21 cellular contexts compared by ENCODE assay signal in genomic region chr11:134231958-134232674, GRCh38. TPM values are rescaled to one million over a fixed set of nuclear protein-coding genes. Genes with fewer than 3 reads are reported as not detected.
A peak's percentile ranks its signal among the peaks of the same experiment; 100 is the strongest.
DNase-seq lines count a peak whose midpoint lies in the region; ATAC-seq, FAIRE-seq and TF ChIP-seq lines count a peak whose summit lies in the region.
"Had no signal": no experiment of that assay in that cellular context is flagged by ENCODE, and none has a peak within 500 bp of the region (broad histone marks: within the 10 kb centered on the region; RNA-seq: fewer than 3 reads in every experiment).

No MANE protein-coding gene starts in this region.

- H3K9me1 ChIP-seq in endothelial cell of umbilical vein (replicated peaks; ENCODE audit: control insufficient read depth, extremely low read depth, insufficient read depth, low read length): no peaks in the 10 kb centered on the region

- no peaks in the 10 kb centered on the region for H3K9me3 ChIP-seq in endothelial cell of umbilical vein (replicated peaks; ENCODE audit: control insufficient read depth, insufficient read depth, low read length)
- no peaks in the 10 kb centered on the region for H3K9me3 ChIP-seq in mammary epithelial cell (replicated peaks; ENCODE audit: insufficient read depth, low read length)

- no peak overlapping the region for H3K9ac ChIP-seq in endothelial cell of umbilical vein (replicated peaks; ENCODE audit: extremely low read depth, insufficient read depth, low read length)
- H3K9ac ChIP-seq in mammary epithelial cell (ENCODE audit: insufficient read depth, low read length): no peak overlapping the region
- H3K9ac ChIP-seq: KMS-11 had no signal

- H2AFZ ChIP-seq in endothelial cell of umbilical vein (ENCODE audit: low read depth, low read length) (no peak overlapping the region), mammary epithelial cell (ENCODE audit: low read depth, low read length) (no peak overlapping the region)

- FAIRE-seq in endothelial cell of umbilical vein (lab: Jason Lieb, UNC): peak; percentile 55
- no peak for FAIRE-seq in GM12892 (lab: Jason Lieb, UNC)
- FAIRE-seq: D721Med, H1, urothelium cell line had no signal

- H3K4me1 ChIP-seq in endothelial cell of umbilical vein (ENCODE audit: control insufficient read depth, extremely low read depth, insufficient read depth, low read length) (peaks cover 23% of the 10 kb centered on the region), mammary epithelial cell (ENCODE audit: insufficient read depth, low read length) (no peaks in the 10 kb centered on the region)

- CTCF ChIA-PET in activated CD4-positive, alpha-beta memory T cell treated with anti-CD3 and anti-CD28 coated beads, Interleukin-2, amount 10 ng/mL, durations not matched to agents 7 days and 5 days (lab: Charles Lee): no interaction called here
- CTCF ChIA-PET in activated CD4-positive, alpha-beta memory T cell treated with anti-CD3 and anti-CD28 coated beads for 36 hours (lab: Charles Lee): no interaction called here
- CTCF ChIA-PET in endothelial cell of umbilical vein (lab: Charles Lee) (interaction anchor here (1.4 kb wide), 1 partner anchor 12 kb away, joined by 4 read pairs; no protein-coding TSS in a partner anchor), mammary epithelial cell (lab: Charles Lee; ENCODE audit: low non-redundant PET) (no interaction called here)

- H3K4me1 Mint-ChIP-seq in activated CD4-positive, alpha-beta memory T cell treated with anti-CD3 and anti-CD28 coated beads, Interleukin-2, amount 10 ng/mL, durations not matched to agents 7 days and 5 days: peaks cover 57% of the 10 kb centered on the region
- peaks cover 52% of the 10 kb centered on the region for H3K4me1 Mint-ChIP-seq in activated CD4-positive, alpha-beta memory T cell treated with anti-CD3 and anti-CD28 coated beads for 36 hours (ENCODE audit: low read depth)
- peaks cover 35 to 58% of the 10 kb centered on the region in 2 donors for H3K4me1 Mint-ChIP-seq in stimulated activated naive B cell treated with anti-CD40 and anti-IgM and Interleukin-4, amounts not matched to agents 10 μg/mL and 1 μg/mL and 100 μg/mL, for 72 hours

- no peak for TF ChIP-seq POLR2A in endothelial cell of umbilical vein (IDR thresholded peaks at IDR 0.05; ENCODE audit: low read depth, low read length)
- TF ChIP-seq POLR2A in GM12892 (IDR thresholded peaks at IDR 0.05; ENCODE audit: low read depth, low read length): no peak

- H4K20me1 ChIP-seq in endothelial cell of umbilical vein (replicated peaks; ENCODE audit: control insufficient read depth, extremely low read depth, insufficient read depth, low read length): no peaks in the 10 kb centered on the region
- no peaks in the 10 kb centered on the region for H4K20me1 ChIP-seq in mammary epithelial cell (ENCODE audit: insufficient read depth, low read length)

- H3K4me3 Mint-ChIP-seq in activated CD4-positive, alpha-beta memory T cell treated with anti-CD3 and anti-CD28 coated beads, Interleukin-2, amount 10 ng/mL, durations not matched to agents 7 days and 5 days: no peak overlapping the region
- no peak overlapping the region for H3K4me3 Mint-ChIP-seq in activated CD4-positive, alpha-beta memory T cell treated with anti-CD3 and anti-CD28 coated beads for 36 hours
- H3K4me3 Mint-ChIP-seq in stimulated activated naive B cell treated with anti-CD40 and anti-IgM and Interleukin-4, amounts not matched to agents 10 μg/mL and 1 μg/mL and 100 μg/mL, for 72 hours: peak overlapping the region in 1 of 2 donors; percentile 5
- H3K4me3 Mint-ChIP-seq: activated CD4-positive, alpha-beta T cell treated with anti-CD3 and anti-CD28 coated beads, Interleukin-2, amount 10 ng/mL, durations not matched to agents 24 days and 14 days; neural crest cell had no signal

- peak overlapping the region; percentile 13 for H3K27ac Mint-ChIP-seq in activated CD4-positive, alpha-beta memory T cell treated with anti-CD3 and anti-CD28 coated beads, Interleukin-2, amount 10 ng/mL, durations not matched to agents 7 days and 5 days
- H3K27ac Mint-ChIP-seq in activated CD4-positive, alpha-beta memory T cell treated with anti-CD3 and anti-CD28 coated beads for 36 hours: no peak overlapping the region
- no peak overlapping the region for H3K27ac Mint-ChIP-seq in stimulated activated naive B cell treated with anti-CD40 and anti-IgM and Interleukin-4, amounts not matched to agents 10 μg/mL and 1 μg/mL and 100 μg/mL, for 72 hours
- H3K27ac Mint-ChIP-seq: activated CD4-positive, alpha-beta T cell treated with anti-CD3 and anti-CD28 coated beads, Interleukin-2, amount 10 ng/mL, durations not matched to agents 24 days and 14 days had no signal

- H3K4me3 ChIP-seq in endothelial cell of umbilical vein (replicated peaks in 1 of 3; ENCODE audit: insufficient read depth in 1 of 3, low read depth in 1 of 3, low read length in 3 of 3) (no peak overlapping the region), mammary epithelial cell (replicated peaks in 1 of 3; ENCODE audit: insufficient read depth in 1 of 3, low read depth in 2 of 3, low read length in 3 of 3) (no peak overlapping the region)

- BruUV-seq in endothelial cell of umbilical vein (replicated peaks; lab: Mats Ljungman, UMichigan) (no TSS peak), mammary epithelial cell (replicated peaks; lab: Mats Ljungman, UMichigan) (no TSS peak)

- POLR2A ChIA-PET in activated CD4-positive, alpha-beta memory T cell treated with anti-CD3 and anti-CD28 coated beads, Interleukin-2, amount 10 ng/mL, durations not matched to agents 7 days and 5 days (lab: Charles Lee): no interaction called here
- POLR2A ChIA-PET in activated CD4-positive, alpha-beta memory T cell treated with anti-CD3 and anti-CD28 coated beads for 36 hours (lab: Charles Lee): no interaction called here
- POLR2A ChIA-PET in endothelial cell of umbilical vein (lab: Charles Lee): no interaction called here

- TF ChIP-seq CTCF in endothelial cell of umbilical vein (IDR thresholded peaks at IDR 0.05; ENCODE audit: extremely low read depth in 1 of 2, insufficient read depth in 1 of 2, low read depth in 1 of 2, low read length in 2 of 2) (no peak), mammary epithelial cell (conservative IDR thresholded peaks at IDR 0.05 in 1 of 2, IDR thresholded peaks at IDR 0.05 in 1 of 2; ENCODE audit: extremely low read depth in 1 of 2, insufficient read depth in 1 of 2, low read depth in 1 of 2, low read length in 2 of 2) (no peak)

- no peak for DNase-seq in activated CD4-positive, alpha-beta memory T cell treated with anti-CD3 and anti-CD28 coated beads, Interleukin-2, amount 10 ng/mL, durations not matched to agents 7 days and 5 days
- no peak for DNase-seq in activated CD4-positive, alpha-beta memory T cell treated with anti-CD3 and anti-CD28 coated beads for 36 hours
- DNase-seq in NOMO-1 treated with DMSO at 0.1 percent for 48 hours (lab: John Stamatoyannopoulos, UW; ENCODE audit: unreplicated experiment): peak; percentile 42
- no peak for DNase-seq in endothelial cell of umbilical vein (ENCODE audit: low read depth, low spot score)
- DNase-seq in stimulated activated naive B cell treated with anti-CD40 and anti-IgM and Interleukin-4, amounts not matched to agents 10 μg/mL and 1 μg/mL and 100 μg/mL, for 72 hours: no peak
- DNase-seq in GM12892 (ENCODE audit: insufficient read length): no peak
- no peak for DNase-seq in mammary epithelial cell
- DNase-seq: activated CD4-positive, alpha-beta T cell treated with anti-CD3 and anti-CD28 coated beads, Interleukin-2, amount 10 ng/mL, durations not matched to agents 24 days and 14 days; activated effector memory CD4-positive, alpha-beta T cell treated with Interleukin-2 at 50 U/mL for 16 hours; cortex of kidney; left ventricle myocardium superior; NCI-H187; stimulated activated CD4-positive, alpha-beta T cell treated with anti-CD3 and anti-CD28 coated beads, Interleukin-2, amount 100 ng/mL, for 48 hours; T-helper 9 cell had no signal

- intact Hi-C loops in activated CD4-positive, alpha-beta memory T cell treated with anti-CD3 and anti-CD28 coated beads for 36 hours (cut with micrococcal nuclease): no loop called here
- intact Hi-C loops in endothelial cell of umbilical vein (cut with micrococcal nuclease): no loop called here
- intact Hi-C loops in mammary epithelial cell (cut with micrococcal nuclease): no loop called here

- H3K36me3 Mint-ChIP-seq in activated CD4-positive, alpha-beta memory T cell treated with anti-CD3 and anti-CD28 coated beads, Interleukin-2, amount 10 ng/mL, durations not matched to agents 7 days and 5 days (ENCODE audit: low read depth): peaks cover 35% of the 10 kb centered on the region
- H3K36me3 Mint-ChIP-seq in activated CD4-positive, alpha-beta memory T cell treated with anti-CD3 and anti-CD28 coated beads for 36 hours: peaks cover under 1% of the 10 kb centered on the region
- peaks cover 16% of the 10 kb centered on the region in 2 donors for H3K36me3 Mint-ChIP-seq in stimulated activated naive B cell treated with anti-CD40 and anti-IgM and Interleukin-4, amounts not matched to agents 10 μg/mL and 1 μg/mL and 100 μg/mL, for 72 hours

- H3K36me3 ChIP-seq in endothelial cell of umbilical vein (ENCODE audit: control insufficient read depth in 2 of 2, extremely low read depth in 1 of 2, insufficient read depth in 2 of 2, low read length in 2 of 2) (peaks cover 0 to 5% of the 10 kb centered on the region in 2 experiments), mammary epithelial cell (ENCODE audit: insufficient read depth, low read length) (peaks cover 3% of the 10 kb centered on the region)

- in situ Hi-C loops in mammary epithelial cell (cut with MboI; ENCODE audit: low sequenced_read_pairs in 2 of 2): no loop called here

- no peaks in the 10 kb centered on the region for H3K27me3 Mint-ChIP-seq in activated CD4-positive, alpha-beta memory T cell treated with anti-CD3 and anti-CD28 coated beads, Interleukin-2, amount 10 ng/mL, durations not matched to agents 7 days and 5 days
- no peaks in the 10 kb centered on the region for H3K27me3 Mint-ChIP-seq in activated CD4-positive, alpha-beta memory T cell treated with anti-CD3 and anti-CD28 coated beads for 36 hours
- peaks cover 25 to 30% of the 10 kb centered on the region in 2 donors for H3K27me3 Mint-ChIP-seq in stimulated activated naive B cell treated with anti-CD40 and anti-IgM and Interleukin-4, amounts not matched to agents 10 μg/mL and 1 μg/mL and 100 μg/mL, for 72 hours
- H3K27me3 Mint-ChIP-seq: activated CD4-positive, alpha-beta T cell treated with anti-CD3 and anti-CD28 coated beads, Interleukin-2, amount 10 ng/mL, durations not matched to agents 24 days and 14 days had no signal

- no peaks in the 10 kb centered on the region for H3K27me3 ChIP-seq in endothelial cell of umbilical vein (ENCODE audit: control insufficient read depth in 2 of 2, insufficient read depth in 2 of 2, low read length in 2 of 2)
- H3K27me3 ChIP-seq in mammary epithelial cell (ENCODE audit: insufficient read depth, low read length): no peaks in the 10 kb centered on the region

- H3K4me2 ChIP-seq in endothelial cell of umbilical vein (ENCODE audit: insufficient read depth, low read length) (no peak overlapping the region), mammary epithelial cell (ENCODE audit: insufficient read depth, low read depth, low read length) (no peak overlapping the region)
- H3K4me2 ChIP-seq: KMS-11 had no signal

- ATAC-seq in stimulated activated naive B cell treated with anti-CD40 and anti-IgM and Interleukin-4, amounts not matched to agents 10 μg/mL and 1 μg/mL and 100 μg/mL, for 72 hours (replicated peaks): peak; percentile 41 to 69
- no peak for ATAC-seq in HG03442 (IDR thresholded peaks at IDR 0.05; ENCODE audit: unreplicated experiment)
- ATAC-seq: sciatic nerve had no signal

- dilution Hi-C loops in endothelial cell of umbilical vein (cut with MboI; ENCODE audit: extremely low pct_ligation_motif_present, low sequenced_read_pairs): no loop called here
- dilution Hi-C loops in mammary epithelial cell (cut with HindIII; ENCODE audit: low sequenced_read_pairs): no loop called here

- no peak overlapping the region for H3K27ac ChIP-seq in endothelial cell of umbilical vein (ENCODE audit: insufficient read depth, low read depth, low read length)
- no peak overlapping the region for H3K27ac ChIP-seq in mammary epithelial cell (ENCODE audit: insufficient read depth, low read depth, low read length)
- H3K27ac ChIP-seq: KMS-11 had no signal

- WGBS in mammary epithelial cell (ENCODE audit: low coverage, missing lambda C conversion rate): 76% methylated on average over 9 of the region's 10 CpGs

- H3K79me2 ChIP-seq in endothelial cell of umbilical vein (ENCODE audit: control insufficient read depth, insufficient read depth, low read length) (peaks cover 48% of the 10 kb centered on the region), mammary epithelial cell (ENCODE audit: insufficient read depth, low read length) (peaks cover 73% of the 10 kb centered on the region)

- H3K9me3 Mint-ChIP-seq in activated CD4-positive, alpha-beta memory T cell treated with anti-CD3 and anti-CD28 coated beads, Interleukin-2, amount 10 ng/mL, durations not matched to agents 7 days and 5 days: no peaks in the 10 kb centered on the region
- H3K9me3 Mint-ChIP-seq in activated CD4-positive, alpha-beta memory T cell treated with anti-CD3 and anti-CD28 coated beads for 36 hours: no peaks in the 10 kb centered on the region
- H3K9me3 Mint-ChIP-seq in stimulated activated naive B cell treated with anti-CD40 and anti-IgM and Interleukin-4, amounts not matched to agents 10 μg/mL and 1 μg/mL and 100 μg/mL, for 72 hours: no peaks in the 10 kb centered on the region
- H3K9me3 Mint-ChIP-seq: activated CD4-positive, alpha-beta T cell treated with anti-CD3 and anti-CD28 coated beads, Interleukin-2, amount 10 ng/mL, durations not matched to agents 24 days and 14 days; neural crest cell had no signal

RNA-seq across cellular contexts. Expression of gene VPS26B, which starts 7.6 kb away (rescaled TPM):
- total RNA-seq in activated CD4-positive, alpha-beta memory T cell treated with anti-CD3 and anti-CD28 coated beads, Interleukin-2, amount 10 ng/mL, durations not matched to agents 7 days and 5 days: 10 to 100 TPM; 60.4 to 63.9 TPM
- 10 to 100 TPM; 36.2 to 38.8 TPM for total RNA-seq in activated CD4-positive, alpha-beta memory T cell treated with anti-CD3 and anti-CD28 coated beads for 36 hours
- total RNA-seq in endothelial cell of umbilical vein (41.6 and 53.1 TPM in 2 replicates), mammary epithelial cell (10 to 100 TPM; 46.0 to 46.6 TPM)
- polyA plus RNA-seq in endothelial cell of umbilical vein (38.0 and 40.2 TPM in 2 replicates), mammary epithelial cell (32.1 TPM)
- polyA plus RNA-seq in endothelial cell of umbilical vein (2011; cell fraction: cytosol; rRNA removed): 33.9 and 38.1 TPM in 2 replicates
- 108 and 115 TPM in 2 replicates for polyA plus RNA-seq in endothelial cell of umbilical vein (2011; cell fraction: nucleus; rRNA removed)
- 48.2 and 57.0 TPM in 2 replicates for polyA plus RNA-seq in endothelial cell of umbilical vein (2012)
- polyA minus RNA-seq in endothelial cell of umbilical vein (62.9 and 72.5 TPM in 2 replicates), mammary epithelial cell (63.9 TPM)
- polyA minus RNA-seq in endothelial cell of umbilical vein (2011; cell fraction: cytosol; rRNA and poly(A)+ RNA removed): 18.4 TPM
- polyA minus RNA-seq in endothelial cell of umbilical vein (2011; cell fraction: nucleus; rRNA and poly(A)+ RNA removed): 36.8 and 41.5 TPM in 2 replicates
- 14.7 TPM for polyA plus RNA-seq in GM12892 (2012; ENCODE audit: missing spikeins)

RNA-seq across cellular contexts. Expression of gene NCAPD3, which starts 8.3 kb away (rescaled TPM):
- 10 to 100 TPM; 94.4 to 97.2 TPM for total RNA-seq in activated CD4-positive, alpha-beta memory T cell treated with anti-CD3 and anti-CD28 coated beads, Interleukin-2, amount 10 ng/mL, durations not matched to agents 7 days and 5 days
- 100 to 1,000 TPM in 1 of 2 experiments, 10 to 100 TPM in 1; 94.6 to 101 TPM for total RNA-seq in activated CD4-positive, alpha-beta memory T cell treated with anti-CD3 and anti-CD28 coated beads for 36 hours
- total RNA-seq in endothelial cell of umbilical vein (42.6 and 43.8 TPM in 2 replicates), mammary epithelial cell (10 to 100 TPM; 16.2 to 36.9 TPM)
- polyA plus RNA-seq in endothelial cell of umbilical vein (19.7 and 22.6 TPM in 2 replicates), mammary epithelial cell (33.3 TPM)
- 22.3 and 25.2 TPM in 2 replicates for polyA plus RNA-seq in endothelial cell of umbilical vein (2011; cell fraction: cytosol; rRNA removed)
- 58.9 and 69.5 TPM in 2 replicates for polyA plus RNA-seq in endothelial cell of umbilical vein (2011; cell fraction: nucleus; rRNA removed)
- polyA plus RNA-seq in endothelial cell of umbilical vein (2012): 23.6 and 30.5 TPM in 2 replicates
- polyA minus RNA-seq in endothelial cell of umbilical vein (51.1 and 54.4 TPM in 2 replicates), mammary epithelial cell (26.0 TPM)
- polyA minus RNA-seq in endothelial cell of umbilical vein (2011; cell fraction: cytosol; rRNA and poly(A)+ RNA removed): 74.8 TPM
- polyA minus RNA-seq in endothelial cell of umbilical vein (2011; cell fraction: nucleus; rRNA and poly(A)+ RNA removed): 42.2 and 56.5 TPM in 2 replicates
- 38.0 TPM for polyA plus RNA-seq in GM12892 (2012; ENCODE audit: missing spikeins)

RNA-seq across cellular contexts. Expression of gene THYN1, which starts 21.0 kb away (rescaled TPM):
- total RNA-seq in activated CD4-positive, alpha-beta memory T cell treated with anti-CD3 and anti-CD28 coated beads, Interleukin-2, amount 10 ng/mL, durations not matched to agents 7 days and 5 days: 10 to 100 TPM; 61.5 to 67.0 TPM
- total RNA-seq in activated CD4-positive, alpha-beta memory T cell treated with anti-CD3 and anti-CD28 coated beads for 36 hours: 10 to 100 TPM; 74.0 to 74.3 TPM
- total RNA-seq in endothelial cell of umbilical vein (38.0 and 40.7 TPM in 2 replicates), mammary epithelial cell (10 to 100 TPM; 30.2 to 38.0 TPM)
- polyA plus RNA-seq in endothelial cell of umbilical vein (29.2 and 35.7 TPM in 2 replicates), mammary epithelial cell (42.9 TPM)
- 57.8 and 59.9 TPM in 2 replicates for polyA plus RNA-seq in endothelial cell of umbilical vein (2011; cell fraction: cytosol; rRNA removed)
- polyA plus RNA-seq in endothelial cell of umbilical vein (2011; cell fraction: nucleus; rRNA removed): 46.7 and 56.1 TPM in 2 replicates
- polyA plus RNA-seq in endothelial cell of umbilical vein (2012): 52.7 and 70.0 TPM in 2 replicates
- polyA minus RNA-seq in endothelial cell of umbilical vein (31.6 and 35.1 TPM in 2 replicates), mammary epithelial cell (20.2 TPM)
- polyA minus RNA-seq in endothelial cell of umbilical vein (2011; cell fraction: cytosol; rRNA and poly(A)+ RNA removed): 18.8 TPM
- polyA minus RNA-seq in endothelial cell of umbilical vein (2011; cell fraction: nucleus; rRNA and poly(A)+ RNA removed): 9.2 and 11.3 TPM in 2 replicates
- polyA plus RNA-seq in GM12892 (2012; ENCODE audit: missing spikeins): 87.6 TPM

RNA-seq across cellular contexts. Expression of gene ACAD8, which starts 21.3 kb away (rescaled TPM):
- 10 to 100 TPM; 21.8 to 23.3 TPM for total RNA-seq in activated CD4-positive, alpha-beta memory T cell treated with anti-CD3 and anti-CD28 coated beads, Interleukin-2, amount 10 ng/mL, durations not matched to agents 7 days and 5 days
- 10 to 100 TPM; 20.9 to 22.1 TPM for total RNA-seq in activated CD4-positive, alpha-beta memory T cell treated with anti-CD3 and anti-CD28 coated beads for 36 hours
- total RNA-seq in endothelial cell of umbilical vein (21.2 and 22.9 TPM in 2 replicates), mammary epithelial cell (10 to 100 TPM; 20.8 to 21.0 TPM)
- polyA plus RNA-seq in endothelial cell of umbilical vein (24.2 and 29.0 TPM in 2 replicates), mammary epithelial cell (19.5 TPM)
- polyA plus RNA-seq in endothelial cell of umbilical vein (2011; cell fraction: cytosol; rRNA removed): 21.4 and 22.0 TPM in 2 replicates
- polyA plus RNA-seq in endothelial cell of umbilical vein (2011; cell fraction: nucleus; rRNA removed): 91.2 and 108 TPM in 2 replicates
- 19.2 and 20.7 TPM in 2 replicates for polyA plus RNA-seq in endothelial cell of umbilical vein (2012)
- polyA minus RNA-seq in endothelial cell of umbilical vein (19.1 and 27.1 TPM in 2 replicates), mammary epithelial cell (27.5 TPM)
- 4.7 TPM for polyA minus RNA-seq in endothelial cell of umbilical vein (2011; cell fraction: cytosol; rRNA and poly(A)+ RNA removed)
- polyA minus RNA-seq in endothelial cell of umbilical vein (2011; cell fraction: nucleus; rRNA and poly(A)+ RNA removed): 20.1 and 36.6 TPM in 2 replicates
- 22.3 TPM for polyA plus RNA-seq in GM12892 (2012; ENCODE audit: missing spikeins)

RNA-seq across cellular contexts. Expression of gene GLB1L3, which starts 44.1 kb away (rescaled TPM):
- total RNA-seq in activated CD4-positive, alpha-beta memory T cell treated with anti-CD3 and anti-CD28 coated beads, Interleukin-2, amount 10 ng/mL, durations not matched to agents 7 days and 5 days: 1 to 10 TPM; 6.9 TPM
- total RNA-seq in activated CD4-positive, alpha-beta memory T cell treated with anti-CD3 and anti-CD28 coated beads for 36 hours: 1 to 10 TPM; 7.1 to 8.6 TPM
- total RNA-seq in endothelial cell of umbilical vein (not detected in 2 replicates), mammary epithelial cell (1 to 10 TPM in 1 of 2 donors, under 1 TPM in 1; 0.50 to 6.3 TPM)
- polyA plus RNA-seq in endothelial cell of umbilical vein (not detected in 2 replicates), mammary epithelial cell (2.1 TPM)
- not detected in 2 replicates for polyA plus RNA-seq in endothelial cell of umbilical vein (2011; cell fraction: cytosol; rRNA removed)
- polyA plus RNA-seq in endothelial cell of umbilical vein (2011; cell fraction: nucleus; rRNA removed): not detected in 2 replicates
- polyA plus RNA-seq in endothelial cell of umbilical vein (2012): not detected in 2 replicates
- polyA minus RNA-seq in endothelial cell of umbilical vein (not detected in 2 replicates), mammary epithelial cell (not detected)
- not detected for polyA minus RNA-seq in endothelial cell of umbilical vein (2011; cell fraction: cytosol; rRNA and poly(A)+ RNA removed)
- not detected in 2 replicates for polyA minus RNA-seq in endothelial cell of umbilical vein (2011; cell fraction: nucleus; rRNA and poly(A)+ RNA removed)
- polyA plus RNA-seq in GM12892 (2012; ENCODE audit: missing spikeins): 3.6 TPM
- total RNA-seq: left ventricle myocardium superior, sciatic nerve had no signal
